ENCODE assay signal across 9 cellular contexts in genomic region chr16:813204-813915, GRCh38. TPM values are rescaled to one million over a fixed set of nuclear protein-coding genes. Genes with fewer than 3 reads are reported as not detected.
DNase-seq lines count a peak whose midpoint lies in the region; ATAC-seq and TF ChIP-seq lines count a peak whose summit lies in the region.
"Had no signal": no experiment of that assay in that cellular context is flagged by ENCODE, and none has a peak within 500 bp of the region (broad histone marks: within the 10 kb centered on the region; RNA-seq: fewer than 3 reads in every experiment).

No MANE protein-coding gene starts in this region.

- no peak overlapping the region for H3K27ac Mint-ChIP-seq in activated CD8-positive, alpha-beta memory T cell treated with anti-CD3 and anti-CD28 coated beads, Interleukin-2, amount 10 ng/mL, durations not matched to agents 7 days and 5 days
- H3K27ac Mint-ChIP-seq in natural killer cell (no peak overlapping the region), type B pancreatic cell (no peak overlapping the region)

- in situ Hi-C loops in KBM-7 (cut with MboI; ENCODE audit: low pct_unique_long_range_greater_than_20kb, low sequenced_read_pairs), result no loop called here

- peaks cover 3% of the 10 kb centered on the region for H3K4me1 Mint-ChIP-seq in activated CD8-positive, alpha-beta memory T cell treated with anti-CD3 and anti-CD28 coated beads, Interleukin-2, amount 10 ng/mL, durations not matched to agents 7 days and 5 days
- H3K4me1 Mint-ChIP-seq in natural killer cell (peaks cover 4 to 9% of the 10 kb centered on the region in 2 donors), type B pancreatic cell (ENCODE audit: unreplicated experiment) (no peaks in the 10 kb centered on the region)

- peaks cover 0 to 8% (median 0%) of the 10 kb centered on the region in 4 donors for H3K9me3 ChIP-seq in esophagus muscularis mucosa

- DNase-seq in BJ (ENCODE audit: low read depth) (no peak), KBM-7 (peak; percentile 45), esophagus muscularis mucosa (ENCODE audit: extremely low spot score) (no peak), natural killer cell (no peak), type B pancreatic cell (ENCODE audit: extremely low spot score, unreplicated experiment) (peak; percentile 78)
- peak; percentile 54 for DNase-seq in activated CD8-positive, alpha-beta memory T cell treated with anti-CD3 and anti-CD28 coated beads, Interleukin-2, amount 10 ng/mL, durations not matched to agents 7 days and 5 days

- 7% methylated on average over 15 of the region's 67 CpGs for WGBS in esophagus muscularis mucosa

- no peaks in the 10 kb centered on the region for H3K9me3 Mint-ChIP-seq in activated CD8-positive, alpha-beta memory T cell treated with anti-CD3 and anti-CD28 coated beads, Interleukin-2, amount 10 ng/mL, durations not matched to agents 7 days and 5 days (ENCODE audit: low read depth)
- H3K9me3 Mint-ChIP-seq in natural killer cell (no peaks in the 10 kb centered on the region), type B pancreatic cell (no peaks in the 10 kb centered on the region)

- peaks cover 16% of the 10 kb centered on the region for H3K27me3 Mint-ChIP-seq in activated CD8-positive, alpha-beta memory T cell treated with anti-CD3 and anti-CD28 coated beads, Interleukin-2, amount 10 ng/mL, durations not matched to agents 7 days and 5 days
- H3K27me3 Mint-ChIP-seq in natural killer cell (ENCODE audit: low read depth in 2 of 2), result peaks cover 13 to 19% of the 10 kb centered on the region in 2 donors
- H3K27me3 Mint-ChIP-seq in type B pancreatic cell, result peaks cover 39% of the 10 kb centered on the region

- H3K4me3 ChIP-seq in BJ (ENCODE audit: low read depth, low read length) (peak overlapping the region; percentile 34), esophagus muscularis mucosa (peak overlapping the region; percentile 9 to 51 (median 22))

- no peak overlapping the region for H3K27ac ChIP-seq in esophagus muscularis mucosa (replicated peaks in 1 of 4)

- peaks cover 10 to 33% (median 14%) of the 10 kb centered on the region in 4 donors for H3K4me1 ChIP-seq in esophagus muscularis mucosa

- CTCF ChIA-PET in BJ (lab: Yijun Ruan, JAX), result interaction anchor here (0.6 to 3.9 kb wide), 6 partner anchors 101 to 530 kb away, joined by 3 to 54 read pairs (median 4); no protein-coding TSS in a partner anchor
- CTCF ChIA-PET in activated CD8-positive, alpha-beta memory T cell treated with anti-CD3 and anti-CD28 coated beads, Interleukin-2, amount 10 ng/mL, durations not matched to agents 7 days and 5 days (lab: Charles Lee), result interaction anchor here (1.5 kb wide), 1 partner anchor 290 kb away, joined by 3 read pairs; no protein-coding TSS in a partner anchor

- H3K36me3 Mint-ChIP-seq in activated CD8-positive, alpha-beta memory T cell treated with anti-CD3 and anti-CD28 coated beads, Interleukin-2, amount 10 ng/mL, durations not matched to agents 7 days and 5 days, result no peaks in the 10 kb centered on the region
- no peaks in the 10 kb centered on the region for H3K36me3 Mint-ChIP-seq in natural killer cell
- peaks cover 3% of the 10 kb centered on the region for H3K36me3 Mint-ChIP-seq in type B pancreatic cell

- no peak overlapping the region for H3K4me3 Mint-ChIP-seq in activated CD8-positive, alpha-beta memory T cell treated with anti-CD3 and anti-CD28 coated beads, Interleukin-2, amount 10 ng/mL, durations not matched to agents 7 days and 5 days
- H3K4me3 Mint-ChIP-seq in natural killer cell, result no peak overlapping the region
- peak overlapping the region; percentile 33 for H3K4me3 Mint-ChIP-seq in type B pancreatic cell

- no peaks in the 10 kb centered on the region for H3K27me3 ChIP-seq in BJ (ENCODE audit: control insufficient read depth, insufficient read depth, low read length)
- H3K27me3 ChIP-seq in esophagus muscularis mucosa, result peaks cover 0 to 89% (median 29%) of the 10 kb centered on the region in 4 donors

- POLR2A ChIA-PET in BJ (lab: Charles Lee), result interaction anchor here (0.6 kb wide), 1 partner anchor 248 kb away, joined by 4 read pairs; no protein-coding TSS in a partner anchor

- peak; percentile 81 for ATAC-seq in activated CD8-positive, alpha-beta memory T cell treated with anti-CD3 and anti-CD28 coated beads, Interleukin-2, amount 10 ng/mL, durations not matched to agents 7 days and 5 days
- ATAC-seq in natural killer cell, result peak in 2 of 3 donors; percentile 50 to 65
- no peak for ATAC-seq in GM21381 (IDR thresholded peaks at IDR 0.05; ENCODE audit: unreplicated experiment)
- ATAC-seq in HG03039 (IDR thresholded peaks at IDR 0.05; ENCODE audit: unreplicated experiment), result no peak

- H3K36me3 ChIP-seq in BJ (ENCODE audit: control insufficient read depth, insufficient read depth, low read length), result no peaks in the 10 kb centered on the region
- no peaks in the 10 kb centered on the region for H3K36me3 ChIP-seq in esophagus muscularis mucosa

- no peak for TF ChIP-seq EP300 in esophagus muscularis mucosa (IDR thresholded peaks at IDR 0.05)

- no peak for TF ChIP-seq POLR2A in esophagus muscularis mucosa (IDR thresholded peaks at IDR 0.05; ENCODE audit: low read depth)

- TF ChIP-seq CTCF in BJ (IDR thresholded peaks at IDR 0.05; ENCODE audit: insufficient read depth, low read depth, low read length), result peak; percentile 68
- peak; percentile 43 to 52 (median 49) for TF ChIP-seq CTCF in esophagus muscularis mucosa (IDR thresholded peaks at IDR 0.05)
- TF ChIP-seq CTCF in natural killer cell (IDR thresholded peaks at IDR 0.05), result no peak
- peak; percentile 93 for TF ChIP-seq CTCF in type B pancreatic cell (conservative IDR thresholded peaks at IDR 0.05)

- intact Hi-C loops in esophagus muscularis mucosa (cut with DNase I), result no loop called here
- intact Hi-C loops in natural killer cell (cut with micrococcal nuclease), result no loop called here

RNA-seq across cellular contexts. Expression of gene GNG13, which starts 12.8 kb away (rescaled TPM):
- not detected in 2 replicates for polyA plus RNA-seq in BJ (2011; rRNA removed)
- not detected in 2 replicates for polyA minus RNA-seq in BJ (2011; rRNA and poly(A)+ RNA removed)
- not detected for total RNA-seq in activated CD8-positive, alpha-beta memory T cell treated with anti-CD3 and anti-CD28 coated beads, Interleukin-2, amount 10 ng/mL, durations not matched to agents 7 days and 5 days
- total RNA-seq in esophagus muscularis mucosa (not detected), natural killer cell (not detected), type B pancreatic cell (ENCODE audit: low replicate concordance) (not detected in 2 replicates)
- total RNA-seq: pulmonary artery endothelial cell had no signal

RNA-seq across cellular contexts. Expression of gene CHTF18, which starts 24.9 kb away (rescaled TPM):
- 2.6 and 6.1 TPM in 2 replicates for polyA plus RNA-seq in BJ (2011; rRNA removed)
- 1.2 and 2.5 TPM in 2 replicates for polyA minus RNA-seq in BJ (2011; rRNA and poly(A)+ RNA removed)
- 100 to 1,000 TPM; 125 to 139 TPM for total RNA-seq in activated CD8-positive, alpha-beta memory T cell treated with anti-CD3 and anti-CD28 coated beads, Interleukin-2, amount 10 ng/mL, durations not matched to agents 7 days and 5 days
- total RNA-seq in esophagus muscularis mucosa, result 1 to 10 TPM; 2.0 to 8.8 (median 3.4) TPM
- total RNA-seq in natural killer cell, result 10 to 100 TPM; 26.7 to 52.4 (median 40.5) TPM
- total RNA-seq in type B pancreatic cell (ENCODE audit: low replicate concordance), result 53.4 and 105 TPM in 2 replicates

RNA-seq across cellular contexts. Expression of gene RPUSD1, which starts 25.2 kb away (rescaled TPM):
- 13.7 and 24.7 TPM in 2 replicates for polyA plus RNA-seq in BJ (2011; rRNA removed)
- polyA minus RNA-seq in BJ (2011; rRNA and poly(A)+ RNA removed), result 7.0 and 12.0 TPM in 2 replicates
- total RNA-seq in activated CD8-positive, alpha-beta memory T cell treated with anti-CD3 and anti-CD28 coated beads, Interleukin-2, amount 10 ng/mL, durations not matched to agents 7 days and 5 days, result 10 to 100 TPM; 27.8 to 38.0 TPM
- total RNA-seq in esophagus muscularis mucosa (10 to 100 TPM; 10.4 to 29.1 (median 20.4) TPM), natural killer cell (10 to 100 TPM; 20.8 to 31.7 (median 29.6) TPM), type B pancreatic cell (ENCODE audit: low replicate concordance) (23.7 and 26.6 TPM in 2 replicates)

RNA-seq across cellular contexts. Expression of gene MSLN, which starts 52.8 kb away (rescaled TPM):
- 0.25 and 0.67 TPM in 2 replicates for polyA plus RNA-seq in BJ (2011; rRNA removed)
- not detected in 2 replicates for polyA minus RNA-seq in BJ (2011; rRNA and poly(A)+ RNA removed)
- total RNA-seq in activated CD8-positive, alpha-beta memory T cell treated with anti-CD3 and anti-CD28 coated beads, Interleukin-2, amount 10 ng/mL, durations not matched to agents 7 days and 5 days, result not detected
- total RNA-seq in esophagus muscularis mucosa (under 1 TPM in 1 of 4 donors, not detected in 3; 0.39 TPM), natural killer cell (not detected), type B pancreatic cell (ENCODE audit: low replicate concordance) (0.77 and 0.81 TPM in 2 replicates)
- total RNA-seq: pulmonary artery endothelial cell had no signal

Comparison
In these comparisons a context has a peak if more than half of its experiments do, and no peak if none do; other contexts are left out.
1. DNase-seq: peak in KBM-7 (single experiment), activated CD8-positive, alpha-beta memory T cell treated with anti-CD3 and anti-CD28 coated beads, Interleukin-2, amount 10 ng/mL, durations not matched to agents 7 days and 5 days (single experiment) and type B pancreatic cell (single experiment); none in BJ (single experiment), esophagus muscularis mucosa (single experiment) and natural killer cell (single experiment).
2. ATAC-seq: peak in activated CD8-positive, alpha-beta memory T cell treated with anti-CD3 and anti-CD28 coated beads, Interleukin-2, amount 10 ng/mL, durations not matched to agents 7 days and 5 days (single experiment) and natural killer cell (2 of 3); none in GM21381 (single experiment) and HG03039 (single experiment).